Comparison of ENCODE assay signal across 8 cellular contexts in genomic region chr10:111075577-111076185, GRCh38. TPM values are rescaled to one million over a fixed set of nuclear protein-coding genes. Genes with fewer than 3 reads are reported as not detected.
DNase-seq lines count a peak whose midpoint lies in the region; ATAC-seq, FAIRE-seq and TF ChIP-seq lines count a peak whose summit lies in the region.

No MANE protein-coding gene starts in this region.

- H3K79me1 ChIP-seq in trophoblast cell (ENCODE audit: low read length), result no peaks in the 10 kb centered on the region

- no peak overlapping the region for H2AK5ac ChIP-seq in trophoblast cell (ENCODE audit: low read length)

- H3K9ac ChIP-seq in HUES48 (ENCODE audit: low read depth, low read length) (no peak overlapping the region), duodenal mucosa (ENCODE audit: low read depth in 1 of 2, low read length in 2 of 2) (no peak overlapping the region), trophoblast cell (ENCODE audit: low read length) (no peak overlapping the region)

- no peak for FAIRE-seq in D721Med (lab: Jason Lieb, UNC)

- H2AFZ ChIP-seq in trophoblast cell (ENCODE audit: insufficient read depth, low read length, poor library complexity), result no peak overlapping the region

- no peak overlapping the region for H3K4ac ChIP-seq in trophoblast cell (ENCODE audit: low read depth, low read length)

- H3K27ac ChIP-seq in HUES48 (ENCODE audit: low read depth, low read length), result no peak overlapping the region
- H3K27ac ChIP-seq in duodenal mucosa (ENCODE audit: low read depth, low read length), result no peak overlapping the region
- no peak overlapping the region for H3K27ac ChIP-seq in trophoblast cell (ENCODE audit: low read depth, low read length)

- no peak for DNase-seq in trophoblast cell
- no peak for DNase-seq in occipital lobe (lab: John Stamatoyannopoulos, UW)
- DNase-seq in OCI-M2 (lab: John Stamatoyannopoulos, UW; ENCODE audit: unreplicated experiment), result no peak
- no peak for DNase-seq in D721Med (ENCODE audit: insufficient read length, low spot score)

- H4K91ac ChIP-seq in trophoblast cell (ENCODE audit: low read depth, low read length), result no peak overlapping the region

- no peak overlapping the region for H3K14ac ChIP-seq in trophoblast cell (ENCODE audit: low read length)

- H3K18ac ChIP-seq in trophoblast cell (ENCODE audit: low read length), result no peak overlapping the region

- ATAC-seq in GM18498 (IDR thresholded peaks at IDR 0.05; ENCODE audit: unreplicated experiment), result peak; percentile 9
- no peak for ATAC-seq in HG03565 (IDR thresholded peaks at IDR 0.05; ENCODE audit: unreplicated experiment)

- H3K9me3 ChIP-seq in HUES48 (ENCODE audit: control insufficient read depth, insufficient read depth, low read length) (0 out of 2 replicates have a peak, but pooled peaks cover 2% of the 10 kb centered on the region), duodenal mucosa (ENCODE audit: control insufficient read depth in 1 of 2, low read length in 2 of 2) (no peaks in the 10 kb centered on the region), trophoblast cell (ENCODE audit: insufficient read depth, low read depth, low read length) (peaks cover 13% of the 10 kb centered on the region)

- no peak for TF ChIP-seq CTCF in D721Med (IDR thresholded peaks at IDR 0.05; ENCODE audit: insufficient read depth, missing control alignments)

- H2BK120ac ChIP-seq in trophoblast cell (ENCODE audit: insufficient read depth, low read length, poor library complexity), result no peak overlapping the region

- no peak overlapping the region for H3K23ac ChIP-seq in trophoblast cell (ENCODE audit: low read length)

- H4K12ac ChIP-seq in trophoblast cell (ENCODE audit: low read depth, low read length), result no peak overlapping the region

- H3K36me3 ChIP-seq in HUES48 (ENCODE audit: control insufficient read depth, insufficient read depth, low read length) (no peaks in the 10 kb centered on the region; the same call in 1 of the 2 replicates), duodenal mucosa (ENCODE audit: control insufficient read depth in 1 of 2, insufficient read depth in 2 of 2, low read length in 2 of 2) (no peaks in the 10 kb centered on the region), trophoblast cell (ENCODE audit: control insufficient read depth in 1 of 2, insufficient read depth in 2 of 2, low read length in 2 of 2) (no peaks in the 10 kb centered on the region)

- H2BK5ac ChIP-seq in trophoblast cell (ENCODE audit: low read depth, low read length, poor library complexity), result no peak overlapping the region

- no peak overlapping the region for H2BK12ac ChIP-seq in trophoblast cell (ENCODE audit: low read length)

- WGBS in trophoblast cell (ENCODE audit: extremely low coverage, insufficient coverage, insufficient read length), result no CpG with 5 or more reads among the region's 18 CpGs

- peaks cover 54% of the 10 kb centered on the region for H3K27me3 ChIP-seq in HUES48 (ENCODE audit: control insufficient read depth, insufficient read depth, low read length)
- H3K27me3 ChIP-seq in duodenal mucosa (ENCODE audit: control insufficient read depth in 1 of 2, insufficient read depth in 2 of 2, low read length in 2 of 2), result peaks cover 14 to 19% of the 10 kb centered on the region in 2 donors
- peaks cover 29% of the 10 kb centered on the region for H3K27me3 ChIP-seq in trophoblast cell (ENCODE audit: insufficient read depth, low read length)

- H3K4me2 ChIP-seq in trophoblast cell (ENCODE audit: low read length), result peak overlapping the region; percentile 73

- no peaks in the 10 kb centered on the region for H3K79me2 ChIP-seq in trophoblast cell (ENCODE audit: control insufficient read depth, insufficient read depth, low read length, poor library complexity)

- H4K8ac ChIP-seq in trophoblast cell (ENCODE audit: low read depth, low read length), result no peak overlapping the region

- H3K4me1 ChIP-seq in HUES48 (ENCODE audit: control insufficient read depth, insufficient read depth, low read length), result no peaks in the 10 kb centered on the region; the same call in 1 of the 2 replicates
- H3K4me1 ChIP-seq in duodenal mucosa (ENCODE audit: control insufficient read depth in 1 of 2, insufficient read depth in 2 of 2, low read length in 2 of 2), result peaks cover 0 to 10% of the 10 kb centered on the region in 2 donors
- H3K4me1 ChIP-seq in trophoblast cell (ENCODE audit: control insufficient read depth in 1 of 2, insufficient read depth in 2 of 2, low read length in 2 of 2), result peaks cover 5 to 8% of the 10 kb centered on the region in 2 experiments

- H3K4me3 ChIP-seq in HUES48 (ENCODE audit: low read depth, low read length), result peak overlapping the region; percentile 71
- H3K4me3 ChIP-seq in duodenal mucosa (ENCODE audit: low read depth in 1 of 2, low read length in 2 of 2), result peak overlapping the region; percentile 72 to 83
- no peak overlapping the region for H3K4me3 ChIP-seq in trophoblast cell (ENCODE audit: low read depth, low read length)

RNA-seq across cellular contexts. Expression of gene ADRA2A, which starts 1.1 kb away (rescaled TPM):
- polyA plus RNA-seq in trophoblast cell (2013), result 0.08 and 0.11 TPM in 2 replicates
- total RNA-seq in occipital lobe, result 15.9 TPM
